8 cellular contexts compared by ENCODE assay signal in the genomic region with DNA sequence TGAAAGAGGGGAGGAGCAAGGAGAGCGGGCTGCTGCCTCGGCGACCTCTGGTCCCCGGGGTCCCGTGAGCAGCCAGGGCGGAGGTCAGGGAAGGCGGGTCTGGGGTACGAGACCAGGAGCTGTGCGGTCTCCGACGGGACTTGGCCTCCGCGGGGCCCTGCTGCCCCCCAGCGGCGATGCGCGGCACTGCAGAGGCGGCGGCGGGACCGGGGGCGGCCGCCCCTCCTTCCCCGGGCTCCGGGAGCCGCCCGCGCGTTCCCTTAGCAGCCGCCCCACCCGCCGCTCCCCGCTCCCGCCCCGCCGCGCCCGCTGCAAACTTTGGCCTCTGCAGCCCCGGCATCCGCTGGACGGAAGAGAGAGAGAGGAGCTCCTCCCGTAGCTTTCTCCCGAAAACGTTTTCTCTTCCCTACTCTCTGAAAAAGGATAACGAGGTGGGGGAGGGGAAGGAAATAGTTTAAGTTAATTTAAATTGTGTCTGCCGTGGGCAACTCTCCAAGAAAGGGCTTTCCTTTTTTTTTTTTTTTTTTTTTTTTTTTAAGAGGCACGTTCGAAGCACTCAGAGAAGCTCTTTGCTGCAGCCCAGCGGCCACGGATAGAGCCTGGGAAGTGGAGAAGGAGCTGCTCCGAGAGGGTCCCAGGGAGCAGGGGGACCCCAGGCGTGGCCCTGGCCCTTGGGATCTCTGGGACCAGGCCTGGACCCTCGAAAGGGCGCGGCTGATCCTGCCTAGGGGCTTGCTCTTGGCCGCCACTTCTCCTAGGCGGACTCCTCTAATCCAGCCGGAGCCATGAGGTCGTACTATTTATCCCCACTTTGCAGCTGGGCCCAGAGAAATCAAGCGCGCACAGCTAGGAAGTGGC. TPM values are rescaled to one million over a fixed set of nuclear protein-coding genes. Genes with fewer than 3 reads are reported as not detected.
DNase-seq lines count a peak whose midpoint lies in the region; ATAC-seq and TF ChIP-seq lines count a peak whose summit lies in the region.

No MANE protein-coding gene starts in this region.

- intact Hi-C loops in OCI-LY7 (cut with micrococcal nuclease; ENCODE audit: unreplicated experiment) = loop anchor here (5.0 kb wide), 1 partner anchor 257 kb away; no protein-coding TSS in a partner anchor
- intact Hi-C loops in esophagus squamous epithelium (cut with DNase I) = loop anchor here (10.0 kb wide), 1 partner anchor 1265 kb away; no protein-coding TSS in a partner anchor

- no peaks in the 10 kb centered on the region for H3K9me2 ChIP-seq in OCI-LY7 (ENCODE audit: insufficient read depth, low read length)

- CTCF ChIA-PET in OCI-LY7 (lab: Charles Lee; ENCODE audit: unreplicated experiment) = interaction anchor here (0.6 to 0.9 kb wide), 4 partner anchors 9 to 412 kb away, joined by 3 to 8 read pairs (median 4); no protein-coding TSS in a partner anchor

- H3K36me3 Mint-ChIP-seq in naive thymus-derived CD8-positive, alpha-beta T cell = no peaks in the 10 kb centered on the region

- 1 to 2% methylated on average over 18 to 21 of the region's 61 CpGs for WGBS in esophagus squamous epithelium, 2 donors

- H3K36me3 ChIP-seq in OCI-LY7 (ENCODE audit: insufficient read depth, low read length) (no peaks in the 10 kb centered on the region), esophagus squamous epithelium (no peaks in the 10 kb centered on the region)

- peaks cover 0 to 4% (median 0%) of the 10 kb centered on the region in 5 donors for H3K27me3 Mint-ChIP-seq in naive thymus-derived CD8-positive, alpha-beta T cell

- H3K27ac Mint-ChIP-seq in naive thymus-derived CD8-positive, alpha-beta T cell = peak overlapping the region in 5 of 10 donors; percentile 27 to 73 (median 65)

- H3K9me3 Mint-ChIP-seq in naive thymus-derived CD8-positive, alpha-beta T cell = peaks cover 0 to under 1% (median 0%) of the 10 kb centered on the region in 9 donors

- peak; percentile 76 for DNase-seq in EH (ENCODE audit: low read depth)
- peak; percentile 75 for DNase-seq in OCI-LY7 (ENCODE audit: low spot score)
- DNase-seq in activated T-cell treated with anti-CD3 and anti-CD28 coated beads, Interleukin-2, amount 50 U/mL, for 1 hour = peak; percentile 90
- DNase-seq in esophagus squamous epithelium (lab: John Stamatoyannopoulos, UW) = no peak
- DNase-seq in naive thymus-derived CD8-positive, alpha-beta T cell = peak; percentile 56 to 83 (median 76)
- peak; percentile 43 to 74 for DNase-seq in stimulated activated CD8-positive, alpha-beta memory T cell treated with anti-CD3 and anti-CD28 coated beads, Interleukin-7, amount 100 ng/mL, for 48 hours (ENCODE audit: extremely low read depth in 1 of 2, low read depth in 1 of 2)
- no peak for DNase-seq in middle frontal gyrus (ENCODE audit: extremely low spot score, low spot score)

- BruUV-seq in OCI-LY7 (replicated peaks; lab: Mats Ljungman, UMichigan) = no TSS peak

- peaks cover 30% of the 10 kb centered on the region for H3K4me1 ChIP-seq in OCI-LY7 (ENCODE audit: insufficient read depth, low read length, poor library complexity, severe bottlenecking)
- H3K4me1 ChIP-seq in esophagus squamous epithelium = peaks cover 0 to 16% (median 0%) of the 10 kb centered on the region in 3 donors

- peak overlapping the region; percentile 30 to 81 (median 65) for H3K4me3 Mint-ChIP-seq in naive thymus-derived CD8-positive, alpha-beta T cell

- H3K9me3 ChIP-seq in OCI-LY7 (ENCODE audit: low read length) = no peaks in the 10 kb centered on the region
- H3K9me3 ChIP-seq in esophagus squamous epithelium = no peaks in the 10 kb centered on the region

- peak overlapping the region; percentile 62 for H3K4me3 ChIP-seq in OCI-LY7 (ENCODE audit: low read depth, low read length, poor library complexity, severe bottlenecking)
- peak overlapping the region in 3 of 4 donors; percentile 24 to 60 (median 34) for H3K4me3 ChIP-seq in esophagus squamous epithelium

- peak overlapping the region; percentile 13; the same call in 1 of the 2 replicates for H2AFZ ChIP-seq in OCI-LY7 (ENCODE audit: low read length)

- POLR2A ChIA-PET in OCI-LY7 (lab: Charles Lee) = interaction anchor here (0.8 kb wide), 1 partner anchor 1689 kb away, joined by 3 read pairs; no protein-coding TSS in a partner anchor
- POLR2A ChIA-PET in naive thymus-derived CD8-positive, alpha-beta T cell (lab: Charles Lee) = interaction anchor here (0.6 to 1.1 kb wide), 4 partner anchors 269 to 414 kb away, joined by 3 to 7 read pairs (median 4); partner anchors contain the start of gene IL21R

- H3K4me2 ChIP-seq in OCI-LY7 (ENCODE audit: low read length) = peak overlapping the region; percentile 85

- peak; percentile 44 for ATAC-seq in HG03159 (IDR thresholded peaks at IDR 0.05; ENCODE audit: unreplicated experiment)
- ATAC-seq in naive thymus-derived CD8-positive, alpha-beta T cell = peak; percentile 93 to 95

- no peaks in the 10 kb centered on the region for H3K79me2 ChIP-seq in OCI-LY7 (ENCODE audit: insufficient read depth, low read depth, low read length)

- no peaks in the 10 kb centered on the region for H4K20me1 ChIP-seq in OCI-LY7 (ENCODE audit: insufficient read depth, low read length)

- TF ChIP-seq CTCF in OCI-LY7 (conservative IDR thresholded peaks at IDR 0.05; ENCODE audit: low read length) (peak; percentile 77), esophagus squamous epithelium (IDR thresholded peaks at IDR 0.05) (peak; percentile 74 to 92 (median 80))

- H3K4me1 Mint-ChIP-seq in naive thymus-derived CD8-positive, alpha-beta T cell = peaks cover 4 to 28% (median 11%) of the 10 kb centered on the region in 4 donors

- no peak for TF ChIP-seq POLR2A in esophagus squamous epithelium (IDR thresholded peaks at IDR 0.05)

- H3K27me3 ChIP-seq in esophagus squamous epithelium = peaks cover 0 to 6% (median 0%) of the 10 kb centered on the region in 4 donors

- H3K27ac ChIP-seq in OCI-LY7 (ENCODE audit: low read depth, low read length, poor library complexity, severe bottlenecking) = no peak overlapping the region
- H3K27ac ChIP-seq in esophagus squamous epithelium = peak overlapping the region in 2 of 4 donors; percentile 36 to 57

RNA-seq across cellular contexts. Expression of gene C16orf82, which starts 43.2 kb away (rescaled TPM):
- not detected in 2 replicates for total RNA-seq in OCI-LY7 (2014; rRNA removed; shearing (Covaris generic))
- total RNA-seq in OCI-LY7 (2022) (not detected in 2 replicates), esophagus squamous epithelium (not detected)
- not detected for total RNA-seq in naive thymus-derived CD8-positive, alpha-beta T cell
- polyA plus RNA-seq in naive thymus-derived CD8-positive, alpha-beta T cell = not detected

Comparison
In these comparisons a context has a peak if more than half of its experiments do, and no peak if none do; other contexts are left out.
1. DNase-seq: peak in EH (single experiment), OCI-LY7 (single experiment), activated T-cell treated with anti-CD3 and anti-CD28 coated beads, Interleukin-2, amount 50 U/mL, for 1 hour (single experiment), naive thymus-derived CD8-positive, alpha-beta T cell (10 of 10) and stimulated activated CD8-positive, alpha-beta memory T cell treated with anti-CD3 and anti-CD28 coated beads, Interleukin-7, amount 100 ng/mL, for 48 hours (2 of 2); none in esophagus squamous epithelium (single experiment) and middle frontal gyrus (single experiment).